26 cellular contexts compared by ENCODE assay signal in the genomic region with DNA sequence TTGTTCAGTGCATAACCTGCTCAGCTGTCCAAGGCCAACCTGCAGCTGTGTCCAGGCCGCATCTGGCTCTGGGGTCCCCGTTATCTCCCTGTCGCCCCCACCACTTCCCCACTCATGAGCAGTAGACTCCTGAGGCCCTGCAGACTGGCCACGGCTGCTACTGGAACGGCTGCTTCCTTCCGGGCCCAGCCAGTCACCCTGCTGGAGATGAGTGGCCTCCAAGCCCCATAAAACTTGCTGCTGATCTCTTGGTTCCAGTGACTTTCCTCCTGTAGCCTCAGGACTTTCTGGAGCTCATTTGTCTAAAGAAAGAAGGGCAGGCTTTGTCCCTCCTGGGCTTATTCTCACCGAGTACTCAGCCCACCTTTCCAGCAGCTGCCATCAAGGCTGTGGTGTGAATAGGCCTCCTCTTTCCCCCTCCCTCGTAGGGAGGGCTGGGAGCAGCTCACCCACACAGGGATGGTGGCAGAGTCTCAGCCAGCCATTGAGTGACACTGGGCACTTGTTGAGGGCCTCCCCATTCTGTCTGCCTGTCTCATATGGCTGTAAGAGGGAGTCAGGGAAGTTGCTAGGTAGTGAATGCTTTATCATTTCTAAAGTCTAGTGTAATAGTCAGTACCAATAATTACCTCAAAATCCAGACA.
DNase-seq lines count a peak whose midpoint lies in the region; ATAC-seq and TF ChIP-seq lines count a peak whose summit lies in the region.
"Had no signal": no experiment of that assay in that cellular context is flagged by ENCODE, and none has a peak within 500 bp of the region (broad histone marks: within the 10 kb centered on the region; RNA-seq: fewer than 3 reads in every experiment).

No MANE protein-coding gene starts in this region.

- no peaks in the 10 kb centered on the region for H3K79me1 ChIP-seq in H9 (ENCODE audit: insufficient read depth, low read depth, low read length, poor library complexity, severe bottlenecking)

- intact Hi-C loops in A673 (cut with micrococcal nuclease; ENCODE audit: unreplicated experiment): no loop called here

- no peaks in the 10 kb centered on the region; a peak in 1 of 7 replicates for H3K36me3 Mint-ChIP-seq in H9 (ENCODE audit: insufficient read depth in 1 of 3, low read depth in 3 of 3)
- H3K36me3 Mint-ChIP-seq in effector memory CD8-positive, alpha-beta T cell (ENCODE audit: insufficient read depth): no peaks in the 10 kb centered on the region
- H3K36me3 Mint-ChIP-seq: IgD-negative memory B cell had no signal

- H3K4me3 ChIP-seq in Peyer's patch: no peak overlapping the region
- no peak overlapping the region for H3K4me3 ChIP-seq in skeletal muscle cell (ENCODE audit: low read depth, low read length)
- no peak overlapping the region for H3K4me3 ChIP-seq in A673 (ENCODE audit: low read depth, low read length, poor library complexity, severe bottlenecking)
- H3K4me3 ChIP-seq: BLaER1, GM12878, GM23248, SK-N-MC had no signal

- no peak overlapping the region for H2BK20ac ChIP-seq in H9 (ENCODE audit: low read depth, low read length, poor library complexity, severe bottlenecking)

- H3K36me3 ChIP-seq in Peyer's patch (no peaks in the 10 kb centered on the region), A673 (ENCODE audit: insufficient read depth, low read length, poor library complexity, severe bottlenecking) (no peaks in the 10 kb centered on the region)
- H3K36me3 ChIP-seq: BLaER1 had no signal

- no peak overlapping the region; the same call in 1 of the 2 replicates for H3K14ac ChIP-seq in H9 (ENCODE audit: insufficient read depth, low read length)

- peaks cover 7 to 9% of the 10 kb centered on the region in 2 experiments for H3K4me1 Mint-ChIP-seq in H9
- no peaks in the 10 kb centered on the region for H3K4me1 Mint-ChIP-seq in effector memory CD8-positive, alpha-beta T cell (ENCODE audit: low read depth in 2 of 2)
- H3K4me1 Mint-ChIP-seq: IgD-negative memory B cell had no signal

- peak overlapping the region in 1 of 3 experiments; percentile 25; a peak in 2 of 7 replicates for H3K27ac Mint-ChIP-seq in H9
- H3K27ac Mint-ChIP-seq in effector memory CD8-positive, alpha-beta T cell: no peak overlapping the region
- H3K27ac Mint-ChIP-seq: CD4-positive, alpha-beta T cell; IgD-negative memory B cell had no signal

- CTCF ChIA-PET in A673 (lab: Charles Lee): no interaction called here

- DNase-seq in Peyer's patch (no peak), SW480 (ENCODE audit: low spot score) (peak; percentile 23), mesenteric fat pad (ENCODE audit: low spot score) (peak; percentile 64), skeletal muscle cell (ENCODE audit: low read depth) (peak; percentile 5), H9 (no peak), DMS153 treated with DMSO at 0.1 percent for 48 hours (lab: John Stamatoyannopoulos, UW; ENCODE audit: unreplicated experiment) (no peak), A673 (ENCODE audit: low spot score) (no peak)
- no peak for DNase-seq in effector memory CD8-positive, alpha-beta T cell
- DNase-seq: ACHN; CD4-positive, alpha-beta T cell; COR-L47; DMS79 treated with DMSO at 0.1 percent for 48 hours; GM23248; HCEC 1CT; MV-4-11; NCI-H1105 treated with DMSO at 0.1 percent for 48 hours; NCI-H1694 treated with DMSO at 0.1 percent for 48 hours; NCI-H2081 treated with DMSO at 0.1 percent for 48 hours; NCI-H2171 treated with DMSO at 0.1 percent for 48 hours; NCI-H446 treated with DMSO at 0.1 percent for 48 hours; NCI-H526 treated with DMSO at 0.1 percent for 48 hours; Right ventricle myocardium superior had no signal

- no peak overlapping the region for H2AK5ac ChIP-seq in H9 (ENCODE audit: insufficient read length, low read length)

- H3K23me2 ChIP-seq in H9 (ENCODE audit: insufficient read length, low read depth, low read length, poor library complexity, severe bottlenecking): no peaks in the 10 kb centered on the region

- WGBS in H9 (ENCODE audit: extremely low coverage, insufficient read length, low lambda C conversion rate): no CpG with 5 or more reads among the region's 8 CpGs

- peaks cover 1% of the 10 kb centered on the region; the same call in 1 of the 2 replicates for H3K27me3 Mint-ChIP-seq in H9 (ENCODE audit: low read depth)
- no peaks in the 10 kb centered on the region for H3K27me3 Mint-ChIP-seq in effector memory CD8-positive, alpha-beta T cell
- H3K27me3 Mint-ChIP-seq: CD4-positive, alpha-beta T cell; IgD-negative memory B cell had no signal

- no peaks in the 10 kb centered on the region for H3K9me3 ChIP-seq in Peyer's patch
- H3K9me3 ChIP-seq in H9 (ENCODE audit: control insufficient read depth, low read depth, low read length): no peaks in the 10 kb centered on the region
- no peaks in the 10 kb centered on the region for H3K9me3 ChIP-seq in A673 (ENCODE audit: low read depth, low read length, poor library complexity, severe bottlenecking)
- H3K9me3 ChIP-seq: BLaER1 had no signal

- H2BK5ac ChIP-seq in H9 (ENCODE audit: insufficient read length, low read length): no peak overlapping the region

- no peak overlapping the region for H3K18ac ChIP-seq in H9 (ENCODE audit: insufficient read length, low read depth, low read length)

- no peak overlapping the region for H3K23ac ChIP-seq in H9 (ENCODE audit: insufficient read length, low read depth, low read length)

- H4K8ac ChIP-seq in H9 (replicated peaks; ENCODE audit: insufficient read length, low read depth, low read length): no peak overlapping the region

- H3K9me3 Mint-ChIP-seq in H9: no peaks in the 10 kb centered on the region
- H3K9me3 Mint-ChIP-seq in effector memory CD8-positive, alpha-beta T cell: peaks cover 0 to 5% of the 10 kb centered on the region in 2 donors
- H3K9me3 Mint-ChIP-seq: CD4-positive, alpha-beta T cell; IgD-negative memory B cell had no signal

- H2BK12ac ChIP-seq in H9 (ENCODE audit: insufficient read length, low read depth, low read length): no peak overlapping the region

- H3K27ac ChIP-seq in Peyer's patch: peak overlapping the region in 3 of 4 donors; percentile 15 to 68 (median 64)
- H3K27ac ChIP-seq in H9 (ENCODE audit: insufficient read length, low read depth, low read length): no peak overlapping the region
- H3K27ac ChIP-seq in A673 (ENCODE audit: low read depth, low read length, poor library complexity, severe bottlenecking): no peak overlapping the region
- H3K27ac ChIP-seq: BLaER1, GM23248, SK-N-MC had no signal

- no peak overlapping the region for H3K4me3 Mint-ChIP-seq in H9
- H3K4me3 Mint-ChIP-seq in effector memory CD8-positive, alpha-beta T cell: no peak overlapping the region
- H3K4me3 Mint-ChIP-seq: CD4-positive, alpha-beta T cell; IgD-negative memory B cell had no signal

- H3T11ph ChIP-seq in H9 (ENCODE audit: low read length): no peak overlapping the region

- H4K5ac ChIP-seq in H9 (ENCODE audit: insufficient read length, low read depth, low read length): no peak overlapping the region

- ATAC-seq in effector memory CD8-positive, alpha-beta T cell (replicated peaks): no peak
- ATAC-seq: GM12878 had no signal

- H2BK120ac ChIP-seq in H9 (ENCODE audit: low read depth, low read length, poor library complexity, severe bottlenecking): no peak overlapping the region

- POLR2A ChIA-PET in A673 (lab: Charles Lee; ENCODE audit: low non-redundant PET): no interaction called here

- no peaks in the 10 kb centered on the region for H4K20me1 ChIP-seq in H9 (ENCODE audit: control insufficient read depth, insufficient read depth, insufficient read length)
- H4K20me1 ChIP-seq: BLaER1 had no signal

- no peak overlapping the region for H2AFZ ChIP-seq in H9 (ENCODE audit: low read length)
- H2AFZ ChIP-seq: GM23248 had no signal

- H3K9ac ChIP-seq in H9 (ENCODE audit: extremely low read depth, insufficient read length, low read length): no peak overlapping the region
- H3K9ac ChIP-seq: BLaER1, GM23248 had no signal

- no peak overlapping the region for H3K4ac ChIP-seq in H9 (ENCODE audit: low read depth, low read length)

- no peaks in the 10 kb centered on the region for H3K79me2 ChIP-seq in H9 (ENCODE audit: insufficient read depth, low read length)

- no peak overlapping the region for H3K4me2 ChIP-seq in H9 (ENCODE audit: insufficient read depth, insufficient read length, low read length)
- H3K4me2 ChIP-seq: BLaER1 had no signal

- TF ChIP-seq CTCF in Peyer's patch (IDR thresholded peaks at IDR 0.05) (no peak), H9 (conservative IDR thresholded peaks at IDR 0.05) (no peak), A673 (conservative IDR thresholded peaks at IDR 0.05; ENCODE audit: low read depth, low read length) (no peak)

- no TSS peak for BruUV-seq in A673 (replicated peaks; lab: Mats Ljungman, UMichigan)

- H4K91ac ChIP-seq in H9 (ENCODE audit: insufficient read length, low read depth, low read length): no peak overlapping the region

- no peak overlapping the region for H2BK15ac ChIP-seq in H9 (ENCODE audit: low read depth, low read length)

- TF ChIP-seq POLR2A in Peyer's patch (IDR thresholded peaks at IDR 0.05): no peak

- H3K27me3 ChIP-seq in Peyer's patch (no peaks in the 10 kb centered on the region), H9 (ENCODE audit: insufficient read depth, low read length) (no peaks in the 10 kb centered on the region), A673 (replicated peaks; ENCODE audit: insufficient read depth, low read depth, low read length, poor library complexity) (no peaks in the 10 kb centered on the region)
- H3K27me3 ChIP-seq: BLaER1 had no signal

- no peak overlapping the region for H3K56ac ChIP-seq in H9 (ENCODE audit: insufficient read length, low read depth, low read length)

- H3K4me1 ChIP-seq in Peyer's patch (peaks cover 0 to 8% (median 1%) of the 10 kb centered on the region in 4 donors), H9 (ENCODE audit: insufficient read depth, low read length) (no peaks in the 10 kb centered on the region), A673 (ENCODE audit: insufficient read depth, low read length, poor library complexity, severe bottlenecking) (peaks cover 6% of the 10 kb centered on the region)
- H3K4me1 ChIP-seq: BLaER1 had no signal

Comparison
In these comparisons a context has a peak if more than half of its experiments do, and no peak if none do; other contexts are left out.
1. DNase-seq: peak in SW480 (single experiment), mesenteric fat pad (single experiment) and skeletal muscle cell (single experiment); none in Peyer's patch (0 of 3), H9 (single experiment), DMS153 treated with DMSO at 0.1 percent for 48 hours (single experiment), A673 (single experiment) and effector memory CD8-positive, alpha-beta T cell (0 of 3).
2. H3K27ac ChIP-seq: peak in Peyer's patch (3 of 4); none in H9 (single experiment) and A673 (single experiment).